Comparison of ENCODE assay signal across 10 cellular contexts in the genomic region with DNA sequence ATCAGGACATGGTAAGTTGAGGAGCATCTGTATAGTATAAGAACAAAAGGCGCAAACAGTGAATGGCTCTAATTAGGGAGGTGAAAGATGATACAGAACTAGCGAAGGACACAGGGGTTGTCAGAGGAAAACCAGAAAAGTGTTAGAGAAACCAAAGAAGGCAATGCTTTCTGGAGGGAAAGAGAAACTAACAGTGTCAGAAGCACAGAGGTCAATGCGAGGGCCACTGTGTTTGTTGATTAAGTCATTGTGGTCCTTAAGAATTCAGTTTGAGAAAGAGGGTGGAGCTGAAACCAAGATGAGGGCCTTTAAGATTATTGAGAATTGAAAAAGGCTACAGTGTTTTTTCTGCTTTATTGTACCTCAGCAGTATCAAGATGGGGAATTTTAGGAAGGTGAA. TPM values are rescaled to one million over a fixed set of nuclear protein-coding genes. Genes with fewer than 3 reads are reported as not detected.
DNase-seq lines count a peak whose midpoint lies in the region; ATAC-seq lines count a peak whose summit lies in the region.
"Had no signal": no experiment of that assay in that cellular context is flagged by ENCODE, and none has a peak within 500 bp of the region (broad histone marks: within the 10 kb centered on the region; RNA-seq: fewer than 3 reads in every experiment).

No MANE protein-coding gene starts in this region.

- no peak overlapping the region for H3K4me3 ChIP-seq in CD4-positive, CD25-positive, alpha-beta regulatory T cell (ENCODE audit: low read depth, low read length)
- H3K4me3 ChIP-seq: left ventricle myocardium inferior had no signal

- H3K9me3 Mint-ChIP-seq in CD4-positive, CD25-positive, alpha-beta regulatory T cell: no peaks in the 10 kb centered on the region
- no peaks in the 10 kb centered on the region for H3K9me3 Mint-ChIP-seq in activated CD8-positive, alpha-beta T cell treated with anti-CD3 and anti-CD28 coated beads, Interleukin-2, amount 10 ng/mL, durations not matched to agents 7 days and 5 days (ENCODE audit: insufficient read depth)

- peak overlapping the region in 1 of 4 donors; percentile 44 for H3K4me3 Mint-ChIP-seq in CD4-positive, CD25-positive, alpha-beta regulatory T cell
- no peak overlapping the region for H3K4me3 Mint-ChIP-seq in activated CD8-positive, alpha-beta T cell treated with anti-CD3 and anti-CD28 coated beads, Interleukin-2, amount 10 ng/mL, durations not matched to agents 7 days and 5 days

- H3K27me3 ChIP-seq in CD4-positive, CD25-positive, alpha-beta regulatory T cell (ENCODE audit: control insufficient read depth, insufficient read depth, low read length): no peaks in the 10 kb centered on the region

- POLR2A ChIA-PET in activated CD8-positive, alpha-beta T cell treated with anti-CD3 and anti-CD28 coated beads, Interleukin-2, amount 10 ng/mL, durations not matched to agents 7 days and 5 days (lab: Charles Lee): interaction anchor here (1.3 to 1.7 kb wide), 2 partner anchors 10 to 29 kb away, joined by 3 to 6 read pairs; a partner anchor contains a TSS

- H3K4me1 ChIP-seq in CD4-positive, CD25-positive, alpha-beta regulatory T cell (ENCODE audit: control insufficient read depth, insufficient read depth, low read length, poor library complexity, severe bottlenecking): no peaks in the 10 kb centered on the region

- CTCF ChIA-PET in activated CD8-positive, alpha-beta T cell treated with anti-CD3 and anti-CD28 coated beads, Interleukin-2, amount 10 ng/mL, durations not matched to agents 7 days and 5 days (lab: Charles Lee): interaction anchor here (0.7 to 1.3 kb wide), 4 partner anchors 10 to 40 kb away, joined by 3 read pairs; no protein-coding TSS in a partner anchor

- DNase-seq in CD4-positive, CD25-positive, alpha-beta regulatory T cell: peak in 1 of 3 donors; percentile 49
- DNase-seq in activated CD8-positive, alpha-beta T cell treated with anti-CD3 and anti-CD28 coated beads, Interleukin-2, amount 10 ng/mL, durations not matched to agents 7 days and 5 days: peak; percentile 39
- DNase-seq in hepatic stellate cell (ENCODE audit: low spot score) (no peak), NCI-H1417 treated with DMSO at 0.1 percent for 48 hours (lab: John Stamatoyannopoulos, UW) (no peak), NCI-H510A (lab: John Stamatoyannopoulos, UW) (no peak), activated gamma-delta T cell (lab: John Stamatoyannopoulos, UW) (no peak)
- DNase-seq: activated CD4-positive, alpha-beta T cell treated with anti-CD3 and anti-CD28 coated beads, Interleukin-2, amount 50 U/mL, for 48 hours; left ventricle myocardium inferior had no signal

- H3K36me3 ChIP-seq in CD4-positive, CD25-positive, alpha-beta regulatory T cell (ENCODE audit: control insufficient read depth, insufficient read depth, low read length): peaks cover 57% of the 10 kb centered on the region

- no peaks in the 10 kb centered on the region for H3K27me3 Mint-ChIP-seq in CD4-positive, CD25-positive, alpha-beta regulatory T cell
- no peaks in the 10 kb centered on the region for H3K27me3 Mint-ChIP-seq in activated CD8-positive, alpha-beta T cell treated with anti-CD3 and anti-CD28 coated beads, Interleukin-2, amount 10 ng/mL, durations not matched to agents 7 days and 5 days (ENCODE audit: low read depth)

- peaks cover 60% of the 10 kb centered on the region for H3K36me3 Mint-ChIP-seq in CD4-positive, CD25-positive, alpha-beta regulatory T cell
- peaks cover 63% of the 10 kb centered on the region for H3K36me3 Mint-ChIP-seq in activated CD8-positive, alpha-beta T cell treated with anti-CD3 and anti-CD28 coated beads, Interleukin-2, amount 10 ng/mL, durations not matched to agents 7 days and 5 days (ENCODE audit: low read depth)

- no peak overlapping the region for H3K27ac ChIP-seq in CD4-positive, CD25-positive, alpha-beta regulatory T cell (ENCODE audit: insufficient read depth, low read length, poor library complexity, severe bottlenecking)
- H3K27ac ChIP-seq: left ventricle myocardium inferior had no signal

- H3K9me3 ChIP-seq in CD4-positive, CD25-positive, alpha-beta regulatory T cell (ENCODE audit: control insufficient read depth in 2 of 2, low read length in 2 of 2): no peaks in the 10 kb centered on the region
- H3K9me3 ChIP-seq: left ventricle myocardium inferior had no signal

- no peak for ATAC-seq in CD4-positive, CD25-positive, alpha-beta regulatory T cell (ENCODE audit: low read depth in 2 of 2)
- peak; percentile 87 for ATAC-seq in GM19372 (IDR thresholded peaks at IDR 0.05; ENCODE audit: low read depth, unreplicated experiment)
- peak; percentile 89 for ATAC-seq in HG03064 (IDR thresholded peaks at IDR 0.05; ENCODE audit: low read depth, unreplicated experiment)
- peak; percentile 87 for ATAC-seq in activated CD8-positive, alpha-beta T cell treated with anti-CD3 and anti-CD28 coated beads, Interleukin-2, amount 10 ng/mL, durations not matched to agents 7 days and 5 days

- peaks cover 6 to 23% (median 20%) of the 10 kb centered on the region in 4 donors for H3K4me1 Mint-ChIP-seq in CD4-positive, CD25-positive, alpha-beta regulatory T cell
- peaks cover 26% of the 10 kb centered on the region for H3K4me1 Mint-ChIP-seq in activated CD8-positive, alpha-beta T cell treated with anti-CD3 and anti-CD28 coated beads, Interleukin-2, amount 10 ng/mL, durations not matched to agents 7 days and 5 days (ENCODE audit: low read depth)

- peak overlapping the region; percentile 0 to 13 (median 5) for H3K27ac Mint-ChIP-seq in CD4-positive, CD25-positive, alpha-beta regulatory T cell
- H3K27ac Mint-ChIP-seq in activated CD8-positive, alpha-beta T cell treated with anti-CD3 and anti-CD28 coated beads, Interleukin-2, amount 10 ng/mL, durations not matched to agents 7 days and 5 days: peak overlapping the region; percentile 43

RNA-seq across cellular contexts. Expression of a gene that starts 28.8 kb away (rescaled TPM):
- total RNA-seq in CD4-positive, CD25-positive, alpha-beta regulatory T cell: 42.2 TPM
- polyA plus RNA-seq in CD4-positive, CD25-positive, alpha-beta regulatory T cell: 10 to 100 TPM; 13.4 to 26.7 (median 14.6) TPM
- 10 to 100 TPM; 36.8 to 40.0 TPM for total RNA-seq in activated CD8-positive, alpha-beta T cell treated with anti-CD3 and anti-CD28 coated beads, Interleukin-2, amount 10 ng/mL, durations not matched to agents 7 days and 5 days

Comparison
In these comparisons a context has a peak if more than half of its experiments do, and no peak if none do; other contexts are left out.
1. ATAC-seq: peak in GM19372 (single experiment), HG03064 (single experiment) and activated CD8-positive, alpha-beta T cell treated with anti-CD3 and anti-CD28 coated beads, Interleukin-2, amount 10 ng/mL, durations not matched to agents 7 days and 5 days (single experiment); none in CD4-positive, CD25-positive, alpha-beta regulatory T cell (0 of 2).